26 cellular contexts compared by ENCODE assay signal in the genomic region with DNA sequence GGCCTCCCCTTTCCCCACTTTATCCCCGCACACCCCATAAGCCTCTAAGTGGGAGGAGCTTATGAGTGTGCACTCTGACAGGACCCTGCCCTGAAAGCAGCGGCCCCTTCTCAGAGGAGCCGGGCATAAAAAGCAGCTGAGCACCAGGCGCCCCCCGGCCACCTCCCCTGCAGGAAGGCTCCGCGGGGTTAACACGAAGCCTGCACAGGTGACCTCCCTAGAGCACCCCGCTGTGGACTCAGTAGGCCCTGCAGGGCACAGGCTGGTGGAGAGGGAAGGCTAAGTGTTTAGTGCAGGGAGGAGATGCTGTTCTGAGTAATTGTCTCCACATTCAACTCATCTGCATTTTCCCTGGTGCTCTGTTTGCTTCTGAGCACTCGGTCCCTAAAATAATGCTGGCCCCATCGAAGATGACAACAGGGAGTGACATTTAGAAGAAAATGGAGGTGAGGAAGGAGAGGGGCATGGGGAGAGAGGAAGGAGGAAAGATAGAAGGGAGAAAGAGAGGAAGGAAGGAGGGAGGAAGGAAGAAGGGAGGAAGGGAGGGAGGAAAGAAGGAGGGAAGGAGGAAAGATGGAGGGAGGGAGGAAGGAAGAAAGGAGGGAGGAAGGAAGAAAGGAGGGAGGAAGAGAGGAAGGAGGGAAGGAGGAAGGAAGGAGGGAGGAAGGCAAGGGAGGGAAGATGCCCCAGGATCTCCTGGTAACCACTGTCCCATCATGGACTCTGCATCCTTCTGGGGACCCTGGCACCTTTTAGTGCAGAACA. TPM values are rescaled to one million over a fixed set of nuclear protein-coding genes. Genes with fewer than 3 reads are reported as not detected.
"Had no signal": no experiment of that assay in that cellular context is flagged by ENCODE, and none has a peak within 500 bp of the region (broad histone marks: within the 10 kb centered on the region; RNA-seq: fewer than 3 reads in every experiment).

No MANE protein-coding gene starts in this region.

- H3K27ac ChIP-seq: adrenal gland, breast epithelium, gastrocnemius medialis, parathyroid adenoma, sigmoid colon, upper lobe of right lung had no signal

- H3K9me3 ChIP-seq: adrenal gland, breast epithelium, gastrocnemius medialis, sigmoid colon, upper lobe of right lung had no signal

- H3K27me3 Mint-ChIP-seq: activated CD4-positive, alpha-beta T cell treated with anti-CD3 and anti-CD28 coated beads, Interleukin-2, amount 10 ng/mL, durations not matched to agents 7 days and 5 days had no signal

- H3K9me3 Mint-ChIP-seq: activated CD4-positive, alpha-beta T cell treated with anti-CD3 and anti-CD28 coated beads, Interleukin-2, amount 10 ng/mL, durations not matched to agents 7 days and 5 days; activated naive CD4-positive, alpha-beta T cell treated with anti-CD3 and anti-CD28 coated beads, Interleukin-2, amount 50 U/mL, for 72 hours; activated T-cell treated with anti-CD3 and anti-CD28 coated beads, Interleukin-2, amount 50 U/mL, for 72 hours; T-cell had no signal

- H3K27me3 ChIP-seq: adrenal gland had no signal

- FAIRE-seq: astrocyte had no signal

- H3K4me1 ChIP-seq: adrenal gland, breast epithelium, gastrocnemius medialis, parathyroid adenoma, sigmoid colon, upper lobe of right lung had no signal

- H3K27ac Mint-ChIP-seq: activated CD4-positive, alpha-beta T cell treated with anti-CD3 and anti-CD28 coated beads, Interleukin-2, amount 10 ng/mL, durations not matched to agents 7 days and 5 days; activated naive CD4-positive, alpha-beta T cell treated with anti-CD3 and anti-CD28 coated beads, Interleukin-2, amount 50 U/mL, for 72 hours; activated T-cell treated with anti-CD3 and anti-CD28 coated beads, Interleukin-2, amount 50 U/mL, for 72 hours; naive thymus-derived CD4-positive, alpha-beta T cell; T-cell had no signal

- DNase-seq: activated CD4-positive, alpha-beta T cell treated with anti-CD3 and anti-CD28 coated beads, Interleukin-2, amount 10 ng/mL, durations not matched to agents 7 days and 5 days; activated CD4-positive, CD25-positive, alpha-beta regulatory T cell; activated gamma-delta T cell; activated T-cell treated with anti-CD3 and anti-CD28 coated beads, Interleukin-2, amount 50 U/mL, for 72 hours; adrenal gland; cortex of kidney; gastrocnemius medialis; head of caudate nucleus; mesenchymal stem cell; naive thymus-derived CD4-positive, alpha-beta T cell; sigmoid colon; stimulated activated CD4-positive, alpha-beta T cell treated with anti-CD3 and anti-CD28 coated beads, Interleukin-12 subunit alpha, Interleukin-12 subunit beta, amount 100 ng/mL, for 4 hours; stimulated activated CD4-positive, alpha-beta T cell treated with anti-CD3 and anti-CD28 coated beads, Interleukin-1b, Interleukin-23, amount 100 ng/mL, for 48 hours; stimulated activated CD8-positive, alpha-beta memory T cell treated with anti-CD3 and anti-CD28 coated beads, Interleukin-4, amount 100 ng/mL, for 48 hours; stimulated activated naive CD4-positive, alpha-beta T cell; T-cell; upper lobe of right lung had no signal

- H3K36me3 ChIP-seq: adrenal gland, breast epithelium, gastrocnemius medialis, sigmoid colon, upper lobe of right lung had no signal

- H3K4me1 Mint-ChIP-seq: activated CD4-positive, alpha-beta T cell treated with anti-CD3 and anti-CD28 coated beads, Interleukin-2, amount 10 ng/mL, durations not matched to agents 7 days and 5 days; T-cell had no signal

- ATAC-seq: activated naive CD4-positive, alpha-beta T cell treated with anti-CD3 and anti-CD28 coated beads, Interleukin-2, amount 50 U/mL, for 72 hours; activated T-cell treated with anti-CD3 and anti-CD28 coated beads, Interleukin-2, amount 50 U/mL, for 72 hours; esophagus mucosa; gastrocnemius medialis; left ventricle myocardium superior; naive thymus-derived CD4-positive, alpha-beta T cell; T-cell; upper lobe of right lung had no signal

- H3K4me3 ChIP-seq: adrenal gland, breast epithelium, gastrocnemius medialis, sigmoid colon, upper lobe of right lung had no signal

- H3K4me3 Mint-ChIP-seq: activated CD4-positive, alpha-beta T cell treated with anti-CD3 and anti-CD28 coated beads, Interleukin-2, amount 10 ng/mL, durations not matched to agents 7 days and 5 days; activated T-cell treated with anti-CD3 and anti-CD28 coated beads, Interleukin-2, amount 50 U/mL, for 72 hours; naive thymus-derived CD4-positive, alpha-beta T cell; T-cell had no signal

- H3K36me3 Mint-ChIP-seq: activated naive CD4-positive, alpha-beta T cell treated with anti-CD3 and anti-CD28 coated beads, Interleukin-2, amount 50 U/mL, for 72 hours; naive thymus-derived CD4-positive, alpha-beta T cell; T-cell had no signal

- H3K9ac ChIP-seq: parathyroid adenoma had no signal

RNA-seq across cellular contexts. Expression of gene CNPY1, which starts 25.4 kb away (rescaled TPM):
- total RNA-seq: activated CD4-positive, alpha-beta T cell treated with anti-CD3 and anti-CD28 coated beads, Interleukin-2, amount 10 ng/mL, durations not matched to agents 7 days and 5 days; activated CD8-positive, alpha-beta memory T cell treated with anti-CD3 and anti-CD28 coated beads for 36 hours; activated naive CD4-positive, alpha-beta T cell treated with anti-CD3 and anti-CD28 coated beads, Interleukin-2, amount 50 U/mL, for 72 hours; activated T-cell treated with anti-CD3 and anti-CD28 coated beads, Interleukin-2, amount 50 U/mL, for 72 hours; adrenal gland; astrocyte; esophagus mucosa; kidney epithelial cell; left ventricle myocardium superior; mucosa of gallbladder; naive thymus-derived CD4-positive, alpha-beta T cell; sigmoid colon; T-cell; upper lobe of right lung had no signal
- polyA plus RNA-seq: adrenal gland; naive thymus-derived CD4-positive, alpha-beta T cell; sigmoid colon had no signal
